Comparison of ENCODE assay signal across 1 cellular context in genomic region chr2:127064642-127065250, GRCh38.
TF ChIP-seq lines count a peak whose summit lies in the region.

No MANE protein-coding gene starts in this region.

TF ChIP-seq in GM12878, 131 proteins besides CTCF, POLR2A, EP300 and RAD21 (continued from another document):
- peak; percentile 58 for TF ChIP-seq BCL3 (IDR thresholded peaks at IDR 0.05; ENCODE audit: borderline replicate concordance, insufficient read depth, low read depth, low read length, poor library complexity, severe bottlenecking)
- TF ChIP-seq ZNF622 (IDR thresholded peaks at IDR 0.05) = no peak
- TF ChIP-seq RUNX3 (IDR thresholded peaks at IDR 0.05; ENCODE audit: low read length) = peak; percentile 50; the same call in 1 of the 2 replicates
- TF ChIP-seq TCF3 (IDR thresholded peaks at IDR 0.05; ENCODE audit: borderline replicate concordance, insufficient read depth, low read depth, low read length) = peak; percentile 42; the same call in 1 of the 2 replicates
- TF ChIP-seq JUND (IDR thresholded peaks at IDR 0.05; ENCODE audit: low read depth, low read length) = 0 out of 2 replicates have a peak, but pooled peaks have one; percentile 30
- TF ChIP-seq EED (IDR thresholded peaks at IDR 0.05; ENCODE audit: low read depth) = peak; percentile 19; the same call in 1 of the 2 replicates
- 0 out of 2 replicates have a peak, but pooled peaks have one; percentile 24 for TF ChIP-seq CBFB (IDR thresholded peaks at IDR 0.05; ENCODE audit: low read depth)
- TF ChIP-seq TCF12 (IDR thresholded peaks at IDR 0.05; ENCODE audit: low read depth, low read length) = peak; percentile 77
- TF ChIP-seq HDGF (IDR thresholded peaks at IDR 0.05) = 0 out of 2 replicates have a peak, but pooled peaks have one; percentile 66
- TF ChIP-seq SMC3 (IDR thresholded peaks at IDR 0.05; ENCODE audit: borderline replicate concordance, low read length) = 0 out of 2 replicates have a peak, but pooled peaks have one; percentile 5
- no peak; the same call in 1 of the 2 replicates for TF ChIP-seq JUNB (IDR thresholded peaks at IDR 0.05)
- peak; percentile 76 to 90 for TF ChIP-seq BHLHE40 (IDR thresholded peaks at IDR 0.05; ENCODE audit: borderline replicate concordance in 1 of 2, low read depth in 2 of 2, low read length in 1 of 2)
- TF ChIP-seq E4F1 (IDR thresholded peaks at IDR 0.05; ENCODE audit: borderline replicate concordance, partially characterized antibody) = no peak
